Comparison of ENCODE assay signal across 8 cellular contexts in the genomic region with DNA sequence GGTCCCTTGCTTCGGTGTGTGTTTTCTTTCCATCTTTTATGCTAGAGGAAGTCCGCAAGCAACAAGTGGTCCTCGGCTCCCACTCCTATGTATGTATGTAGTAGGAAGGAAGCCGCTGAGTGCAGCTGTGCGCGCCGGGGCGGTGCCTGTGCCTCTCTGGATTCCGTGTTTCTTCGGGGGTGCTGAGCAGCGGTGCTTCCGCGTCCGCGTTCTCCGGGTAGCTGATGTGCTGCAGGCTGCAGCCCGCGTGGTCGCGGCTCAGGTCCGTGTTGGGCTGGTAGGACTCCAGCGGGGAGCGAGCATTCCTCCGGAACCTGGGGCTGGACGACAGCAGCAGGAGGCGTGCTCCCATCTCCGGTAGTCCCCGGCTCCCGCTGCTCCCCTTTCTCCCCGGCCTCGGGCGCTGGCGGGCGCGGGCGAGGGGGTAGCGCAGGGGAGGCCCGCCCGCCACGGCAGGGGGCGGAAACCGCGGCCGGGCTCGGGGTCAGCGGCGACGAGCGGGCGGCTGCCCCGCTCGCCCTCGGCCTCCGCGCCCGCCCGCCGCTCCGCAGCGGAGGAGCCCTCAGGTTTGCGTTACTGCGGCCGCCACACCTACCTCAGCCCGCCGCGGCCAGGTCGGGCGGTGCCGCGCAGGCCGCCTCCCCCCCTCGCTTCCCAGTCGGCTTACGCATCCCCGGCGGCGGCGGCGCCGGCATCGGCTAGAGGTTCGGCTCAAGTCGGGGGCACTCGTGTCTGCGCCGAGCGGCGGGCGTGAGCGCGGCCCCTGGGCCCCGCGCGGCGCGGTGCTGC. TPM values are rescaled to one million over a fixed set of nuclear protein-coding genes. Genes with fewer than 3 reads are reported as not detected.
A peak's percentile ranks its signal among the peaks of the same experiment; 100 is the strongest.
DNase-seq lines count a peak whose midpoint lies in the region; FAIRE-seq and TF ChIP-seq lines count a peak whose summit lies in the region.

No MANE protein-coding gene starts in this region.

- CTCF ChIA-PET in HEK293 (lab: Yijun Ruan, JAX) = interaction anchor here (0.7 to 1.5 kb wide), 2 partner anchors 14 to 334 kb away, joined by 3 to 8 read pairs; no protein-coding TSS in a partner anchor

- H3K4me1 ChIP-seq in HEK293 (ENCODE audit: control insufficient read depth, insufficient read depth, low read length) (peaks cover 23% of the 10 kb centered on the region), iPS-20b (ENCODE audit: insufficient read depth, low read length) (peaks cover 23% of the 10 kb centered on the region; the same call in 1 of the 2 replicates), small intestine (ENCODE audit: control insufficient read depth in 2 of 2, insufficient read depth in 1 of 2, low read depth in 1 of 2, low read length in 1 of 2) (peaks cover 0 to 8% of the 10 kb centered on the region in 2 donors)

- H3K36me3 ChIP-seq in HEK293 (ENCODE audit: control insufficient read depth in 2 of 2, insufficient read depth in 1 of 2, low read length in 2 of 2) = peaks cover 17 to 29% of the 10 kb centered on the region in 2 experiments
- peaks cover 23% of the 10 kb centered on the region for H3K36me3 ChIP-seq in MG63
- H3K36me3 ChIP-seq in iPS-20b (ENCODE audit: insufficient read depth, low read depth, low read length) = no peaks in the 10 kb centered on the region
- H3K36me3 ChIP-seq in small intestine (ENCODE audit: control insufficient read depth in 2 of 2, insufficient read depth in 2 of 2, low read length in 2 of 2) = no peaks in the 10 kb centered on the region

- peak; percentile 65; the same call in 1 of the 2 replicates for TF ChIP-seq POLR2A in GM12892 (IDR thresholded peaks at IDR 0.05; ENCODE audit: low read depth, low read length)

- no peak for TF ChIP-seq CTCF in HEK293 (tag by site-specific recombination; IDR thresholded peaks at IDR 0.05)

- no peaks in the 10 kb centered on the region for H3K9me3 ChIP-seq in HEK293 (ENCODE audit: control insufficient read depth, insufficient read depth, low read depth, low read length)
- no peaks in the 10 kb centered on the region for H3K9me3 ChIP-seq in MG63
- no peaks in the 10 kb centered on the region for H3K9me3 ChIP-seq in iPS-20b (ENCODE audit: insufficient read depth, low read depth, low read length)
- H3K9me3 ChIP-seq in small intestine (ENCODE audit: control insufficient read depth, low read depth) = no peaks in the 10 kb centered on the region

- DNase-seq in GM12892 (ENCODE audit: insufficient read length) (peak; percentile 43), MG63 (peak; percentile 54), T-helper 22 cell (ENCODE audit: low read depth) (peak; percentile 57), astrocyte of the hippocampus (ENCODE audit: low read depth, low spot score) (peak; percentile 72), small intestine (peak; percentile 79), cerebellar nuclear complex (lab: John Stamatoyannopoulos, UW) (no peak)

- H3K4me3 ChIP-seq in HEK293 (ENCODE audit: low read depth, low read length) = peak overlapping the region; percentile 67
- H3K4me3 ChIP-seq in MG63 = peak overlapping the region; percentile 69
- peak overlapping the region; percentile 84 for H3K4me3 ChIP-seq in iPS-20b (ENCODE audit: low read length)
- H3K4me3 ChIP-seq in small intestine (ENCODE audit: low read depth in 1 of 2, low read length in 2 of 2) = peak overlapping the region; percentile 62 to 83

- FAIRE-seq in GM12892 (lab: Jason Lieb, UNC) (peak; percentile 86), small intestine (lab: Jason Lieb, UNC) (no peak)

- peak overlapping the region; percentile 58; the same call in 1 of the 2 replicates for H3K9ac ChIP-seq in iPS-20b (ENCODE audit: low read depth, low read length)

- POLR2A ChIA-PET in HEK293 (lab: Yijun Ruan, JAX) = interaction anchor here (0.8 to 1.0 kb wide), 4 partner anchors 9 to 251 kb away, joined by 3 to 11 read pairs (median 5); partner anchors contain the start of gene AKAP1

- H3K27ac ChIP-seq in HEK293 (ENCODE audit: extremely low read depth, low read depth, low read length) (peak overlapping the region; percentile 84; the same call in 1 of the 2 replicates), iPS-20b (ENCODE audit: low read length) (no peak overlapping the region), small intestine (ENCODE audit: low read depth in 1 of 2, low read length in 1 of 2) (peak overlapping the region; percentile 77 to 84)

- 0 to 1% (median 0%) methylated on average over 43 to 96 of the region's 96 CpGs for WGBS in small intestine, 3 donors

- no peaks in the 10 kb centered on the region for H3K27me3 ChIP-seq in MG63
- peaks cover 32% of the 10 kb centered on the region for H3K27me3 ChIP-seq in iPS-20b (ENCODE audit: insufficient read depth, low read length)
- H3K27me3 ChIP-seq in small intestine (ENCODE audit: control insufficient read depth in 2 of 2, insufficient read depth in 2 of 2, low read length in 2 of 2) = no peaks in the 10 kb centered on the region

TF ChIP-seq in HEK293, 187 proteins besides CTCF, POLR2A, EP300 and RAD21 (continues in another document):
- peak; percentile 63; the same call in 1 of the 2 replicates for TF ChIP-seq OSR2 (tag by site-specific recombination; IDR thresholded peaks at IDR 0.05)
- TF ChIP-seq IKZF3 (tag by site-specific recombination; IDR thresholded peaks at IDR 0.05) = peak; percentile 46; the same call in 1 of the 2 replicates
- TF ChIP-seq MZF1 (tag by site-specific recombination; IDR thresholded peaks at IDR 0.05; ENCODE audit: borderline replicate concordance) = 0 out of 2 replicates have a peak, but pooled peaks have one; percentile 42
- TF ChIP-seq, protein P1, sequence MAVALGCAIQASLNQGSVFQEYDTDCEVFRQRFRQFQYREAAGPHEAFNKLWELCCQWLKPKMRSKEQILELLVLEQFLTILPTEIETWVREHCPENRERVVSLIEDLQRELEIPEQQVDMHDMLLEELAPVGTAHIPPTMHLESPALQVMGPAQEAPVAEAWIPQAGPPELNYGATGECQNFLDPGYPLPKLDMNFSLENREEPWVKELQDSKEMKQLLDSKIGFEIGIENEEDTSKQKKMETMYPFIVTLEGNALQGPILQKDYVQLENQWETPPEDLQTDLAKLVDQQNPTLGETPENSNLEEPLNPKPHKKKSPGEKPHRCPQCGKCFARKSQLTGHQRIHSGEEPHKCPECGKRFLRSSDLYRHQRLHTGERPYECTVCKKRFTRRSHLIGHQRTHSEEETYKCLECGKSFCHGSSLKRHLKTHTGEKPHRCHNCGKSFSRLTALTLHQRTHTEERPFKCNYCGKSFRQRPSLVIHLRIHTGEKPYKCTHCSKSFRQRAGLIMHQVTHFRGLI (tag by site-specific recombination; IDR thresholded peaks at IDR 0.05) = 0 out of 2 replicates have a peak, but pooled peaks have one; percentile 16
- TF ChIP-seq SP2 (tag by site-specific recombination; IDR thresholded peaks at IDR 0.05) = peak; percentile 62
- TF ChIP-seq, protein P2, sequence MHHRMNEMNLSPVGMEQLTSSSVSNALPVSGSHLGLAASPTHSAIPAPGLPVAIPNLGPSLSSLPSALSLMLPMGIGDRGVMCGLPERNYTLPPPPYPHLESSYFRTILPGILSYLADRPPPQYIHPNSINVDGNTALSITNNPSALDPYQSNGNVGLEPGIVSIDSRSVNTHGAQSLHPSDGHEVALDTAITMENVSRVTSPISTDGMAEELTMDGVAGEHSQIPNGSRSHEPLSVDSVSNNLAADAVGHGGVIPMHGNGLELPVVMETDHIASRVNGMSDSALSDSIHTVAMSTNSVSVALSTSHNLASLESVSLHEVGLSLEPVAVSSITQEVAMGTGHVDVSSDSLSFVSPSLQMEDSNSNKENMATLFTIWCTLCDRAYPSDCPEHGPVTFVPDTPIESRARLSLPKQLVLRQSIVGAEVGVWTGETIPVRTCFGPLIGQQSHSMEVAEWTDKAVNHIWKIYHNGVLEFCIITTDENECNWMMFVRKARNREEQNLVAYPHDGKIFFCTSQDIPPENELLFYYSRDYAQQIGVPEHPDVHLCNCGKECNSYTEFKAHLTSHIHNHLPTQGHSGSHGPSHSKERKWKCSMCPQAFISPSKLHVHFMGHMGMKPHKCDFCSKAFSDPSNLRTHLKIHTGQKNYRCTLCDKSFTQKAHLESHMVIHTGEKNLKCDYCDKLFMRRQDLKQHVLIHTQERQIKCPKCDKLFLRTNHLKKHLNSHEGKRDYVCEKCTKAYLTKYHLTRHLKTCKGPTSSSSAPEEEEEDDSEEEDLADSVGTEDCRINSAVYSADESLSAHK (tag by site-specific recombination; IDR thresholded peaks at IDR 0.05) = 0 out of 2 replicates have a peak, but pooled peaks have one; percentile 13
- TF ChIP-seq SCRT1 (tag by site-specific recombination; IDR thresholded peaks at IDR 0.05; ENCODE audit: borderline replicate concordance) = peak; percentile 94
- TF ChIP-seq, protein P3, sequence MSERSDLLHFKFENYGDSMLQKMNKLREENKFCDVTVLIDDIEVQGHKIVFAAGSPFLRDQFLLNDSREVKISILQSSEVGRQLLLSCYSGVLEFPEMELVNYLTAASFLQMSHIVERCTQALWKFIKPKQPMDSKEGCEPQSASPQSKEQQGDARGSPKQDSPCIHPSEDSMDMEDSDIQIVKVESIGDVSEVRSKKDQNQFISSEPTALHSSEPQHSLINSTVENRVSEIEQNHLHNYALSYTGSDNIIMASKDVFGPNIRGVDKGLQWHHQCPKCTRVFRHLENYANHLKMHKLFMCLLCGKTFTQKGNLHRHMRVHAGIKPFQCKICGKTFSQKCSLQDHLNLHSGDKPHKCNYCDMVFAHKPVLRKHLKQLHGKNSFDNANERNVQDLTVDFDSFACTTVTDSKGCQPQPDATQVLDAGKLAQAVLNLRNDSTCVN (tag by site-specific recombination; optimal IDR thresholded peaks at IDR 0.05) = peak; percentile 91
- TF ChIP-seq ZNF157 (tag by site-specific recombination; IDR thresholded peaks at IDR 0.05) = no peak
- TF ChIP-seq ZNF146 (tag by site-specific recombination; IDR thresholded peaks at IDR 0.05) = no peak
- no peak for TF ChIP-seq ZNF843 (tag by site-specific recombination; IDR thresholded peaks at IDR 0.05)
- no peak for TF ChIP-seq ZNF324 (tag by site-specific recombination; IDR thresholded peaks at IDR 0.05)
- 0 out of 2 replicates have a peak, but pooled peaks have one; percentile 31 for TF ChIP-seq ZBTB17 (tag by site-specific recombination; IDR thresholded peaks at IDR 0.05)
- TF ChIP-seq ZXDB (tag by site-specific recombination; IDR thresholded peaks at IDR 0.05) = peak; percentile 43

RNA-seq across cellular contexts. Expression of gene C17orf67, which starts 0.5 kb away (rescaled TPM):
- polyA plus RNA-seq in GM12892 (2012; ENCODE audit: missing spikeins) = 1.6 TPM
- total RNA-seq in MG63 (2014; rRNA removed; shearing (Covaris generic); ENCODE audit: low replicate concordance) = 0.63 TPM in 1 of 2 replicates, not detected in the other
- 10 to 100 TPM in 2 of 3 donors, 1 to 10 TPM in 1; 2.6 to 41.9 (median 10.5) TPM for polyA plus RNA-seq in small intestine

RNA-seq across cellular contexts. Expression of gene DGKE, which starts 0.7 kb away (rescaled TPM):
- 5.4 TPM for polyA plus RNA-seq in GM12892 (2012; ENCODE audit: missing spikeins)
- 4.0 and 7.9 TPM in 2 replicates for total RNA-seq in MG63 (2014; rRNA removed; shearing (Covaris generic); ENCODE audit: low replicate concordance)
- 1 to 10 TPM in 1 of 3 donors, under 1 TPM in 2; 0.27 to 2.0 (median 0.67) TPM for polyA plus RNA-seq in small intestine

Comparison
In these comparisons a context has a peak if more than half of its experiments do, and no peak if none do; other contexts are left out.
1. DNase-seq: peak in GM12892 (single experiment), MG63 (single experiment), T-helper 22 cell (single experiment), astrocyte of the hippocampus (single experiment) and small intestine (single experiment); none in cerebellar nuclear complex (0 of 2).
2. Peak in every context shown above with its lines, with median percentiles within 50 percentile points of each other: H3K4me3 ChIP-seq.